9 cellular contexts compared by ENCODE assay signal in genomic region chr4:7771541-7772507, GRCh38.
DNase-seq lines count a peak whose midpoint lies in the region; TF ChIP-seq lines count a peak whose summit lies in the region.
"Had no signal": no experiment of that assay in that cellular context is flagged by ENCODE, and none has a peak within 500 bp of the region (broad histone marks: within the 10 kb centered on the region; RNA-seq: fewer than 3 reads in every experiment).

No MANE protein-coding gene starts in this region.

- H3K27me3 Mint-ChIP-seq in T-helper 1 cell treated with Interleukin-12 subunit alpha and Interleukin-12 subunit beta and Interleukin-4 antibody, amounts not matched to agents 30 μg/mL and 1 μg/mL, for 36 hours (ENCODE audit: low read depth): no peaks in the 10 kb centered on the region

- H3K79me2 ChIP-seq in MM.1S (ENCODE audit: low read length): no peaks in the 10 kb centered on the region

- H3K9me2 ChIP-seq in MM.1S (replicated peaks; ENCODE audit: insufficient read depth, low read length): no peaks in the 10 kb centered on the region

- DNase-seq in T-helper 1 cell (no peak), H7 (peak; percentile 56), MM.1S (peak; percentile 64), sigmoid colon (peak; percentile 70), SKM-1 treated with dmso at 0.1 percent for 144 hours (lab: John Stamatoyannopoulos, UW; ENCODE audit: unreplicated experiment) (no peak), foreskin melanocyte (no peak), hepatic stellate cell (ENCODE audit: low spot score) (no peak)
- DNase-seq: stimulated activated CD4-positive, alpha-beta T cell treated with anti-CD3 and anti-CD28 coated beads, Interleukin-2, amount 100 ng/mL, for 48 hours had no signal

- no peaks in the 10 kb centered on the region for H3K9me3 ChIP-seq in MM.1S (replicated peaks; ENCODE audit: insufficient read depth, low read length)
- H3K9me3 ChIP-seq in sigmoid colon: no peaks in the 10 kb centered on the region

- H3K4me3 ChIP-seq in H7 (ENCODE audit: insufficient read depth, low read depth, low read length) (no peak overlapping the region), MM.1S (ENCODE audit: low read length) (no peak overlapping the region), sigmoid colon (no peak overlapping the region)

- H3K36me3 ChIP-seq in H7 (replicated peaks; ENCODE audit: control insufficient read depth, insufficient read depth, low read length) (peaks cover 3% of the 10 kb centered on the region), MM.1S (replicated peaks; ENCODE audit: insufficient read depth, low read length) (no peaks in the 10 kb centered on the region), sigmoid colon (peaks cover 3 to 83% (median 31%) of the 10 kb centered on the region in 4 donors)

- no peak overlapping the region for H3K9ac ChIP-seq in MM.1S (ENCODE audit: low read length)

- 24 to 66% methylated on average over 26 of the region's 26 CpGs for WGBS in sigmoid colon, 2 donors

- no peak for TF ChIP-seq POLR2A in sigmoid colon (IDR thresholded peaks at IDR 0.05)

- TF ChIP-seq CTCF in MM.1S (IDR thresholded peaks at IDR 0.05; ENCODE audit: low read length) (no peak), sigmoid colon (IDR thresholded peaks at IDR 0.05) (no peak)

- intact Hi-C loops in sigmoid colon (cut with DNase I): no loop called here

- H3K4me2 ChIP-seq in MM.1S (ENCODE audit: low read depth, low read length): no peak overlapping the region

- H3K27ac ChIP-seq in MM.1S (ENCODE audit: low read length) (no peak overlapping the region), sigmoid colon (peak overlapping the region; percentile 41 to 72 (median 62))

- H3K9me3 Mint-ChIP-seq in T-helper 1 cell treated with Interleukin-12 subunit alpha and Interleukin-12 subunit beta and Interleukin-4 antibody, amounts not matched to agents 30 μg/mL and 1 μg/mL, for 36 hours: no peaks in the 10 kb centered on the region

- H3K36me3 Mint-ChIP-seq in T-helper 1 cell treated with Interleukin-12 subunit alpha and Interleukin-12 subunit beta and Interleukin-4 antibody, amounts not matched to agents 30 μg/mL and 1 μg/mL, for 36 hours (ENCODE audit: low read depth): peaks cover 1% of the 10 kb centered on the region

- peak overlapping the region; percentile 36 for H3K27ac Mint-ChIP-seq in T-helper 1 cell treated with Interleukin-12 subunit alpha and Interleukin-12 subunit beta and Interleukin-4 antibody, amounts not matched to agents 30 μg/mL and 1 μg/mL, for 36 hours

- H3K27me3 ChIP-seq in H7 (ENCODE audit: control insufficient read depth, insufficient read depth, low read length) (no peaks in the 10 kb centered on the region), MM.1S (replicated peaks; ENCODE audit: insufficient read depth, low read length) (peaks cover 59% of the 10 kb centered on the region), sigmoid colon (no peaks in the 10 kb centered on the region)

- peaks cover 19% of the 10 kb centered on the region for H3K4me1 Mint-ChIP-seq in T-helper 1 cell treated with Interleukin-12 subunit alpha and Interleukin-12 subunit beta and Interleukin-4 antibody, amounts not matched to agents 30 μg/mL and 1 μg/mL, for 36 hours (ENCODE audit: low read depth)

- H3K4me1 ChIP-seq in MM.1S (ENCODE audit: low read length): no peaks in the 10 kb centered on the region
- H3K4me1 ChIP-seq in sigmoid colon: peaks cover 0 to 62% (median 49%) of the 10 kb centered on the region in 4 donors

- TF ChIP-seq EP300 in sigmoid colon (IDR thresholded peaks at IDR 0.05): no peak

- H4K20me1 ChIP-seq in MM.1S (ENCODE audit: insufficient read depth, low read length): no peaks in the 10 kb centered on the region

- H3F3A ChIP-seq in MM.1S (ENCODE audit: insufficient read depth, low read length): no peaks in the 10 kb centered on the region

- no peak overlapping the region for H2AFZ ChIP-seq in MM.1S (ENCODE audit: low read length)

- no peak overlapping the region for H3K4me3 Mint-ChIP-seq in T-helper 1 cell treated with Interleukin-12 subunit alpha and Interleukin-12 subunit beta and Interleukin-4 antibody, amounts not matched to agents 30 μg/mL and 1 μg/mL, for 36 hours

Comparison
In these comparisons a context has a peak if more than half of its experiments do, and no peak if none do; other contexts are left out.
1. DNase-seq: peak in H7 (single experiment), MM.1S (single experiment) and sigmoid colon (single experiment); none in T-helper 1 cell (0 of 5), SKM-1 treated with dmso at 0.1 percent for 144 hours (single experiment), foreskin melanocyte (single experiment) and hepatic stellate cell (single experiment).